Comparison of ENCODE assay signal across 13 cellular contexts in the genomic region with DNA sequence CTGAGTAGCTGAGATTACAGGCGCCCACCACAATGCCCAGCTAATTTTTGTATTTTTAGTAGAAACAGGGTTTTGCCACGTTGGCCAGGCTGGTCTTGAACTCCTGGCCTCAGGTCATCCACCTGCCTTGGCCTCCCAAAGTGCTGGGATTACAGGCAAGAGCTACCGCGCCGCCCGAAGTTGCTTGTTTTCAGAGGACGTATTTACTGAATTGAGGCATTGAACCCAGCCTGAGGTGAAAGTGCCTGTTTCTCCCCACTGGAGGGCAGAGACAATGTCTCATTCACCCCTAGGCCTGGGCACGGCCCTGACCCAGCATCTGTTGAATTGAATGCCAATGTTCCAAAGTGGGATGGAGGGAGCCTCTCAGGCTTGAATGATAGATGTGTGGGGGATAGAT. TPM values are rescaled to one million over a fixed set of nuclear protein-coding genes. Genes with fewer than 3 reads are reported as not detected.
DNase-seq lines count a peak whose midpoint lies in the region; ATAC-seq and TF ChIP-seq lines count a peak whose summit lies in the region.
"Not testable (repeated sequence)": the region's sequence is repeated elsewhere in the genome, so short reads cannot be mapped to it uniquely, and the experiment has no call there.
"Had no signal": no experiment of that assay in that cellular context is flagged by ENCODE, and none has a peak within 500 bp of the region (broad histone marks: within the 10 kb centered on the region; RNA-seq: fewer than 3 reads in every experiment).

No MANE protein-coding gene starts in this region.

- WGBS in hepatocyte (ENCODE audit: low lambda C conversion rate, missing lambda C conversion rate) = 91% methylated on average over 8 of the region's 8 CpGs
- 93% methylated on average over 8 of the region's 8 CpGs for whole genome bisulfite sequencing in mesenchymal stem cell

- H4K91ac ChIP-seq in mesenchymal stem cell (ENCODE audit: low read length) = peak overlapping the region; percentile 8

- H3K4me2 ChIP-seq in hepatocyte; mesenchymal stem cell (ENCODE audit: low read length, poor library complexity, severe bottlenecking): not testable (repeated sequence)

- H3K4me3 ChIP-seq in ascending aorta; hepatocyte; mesenchymal stem cell (ENCODE audit: insufficient read depth in 1 of 2, low read depth in 1 of 2, low read length in 2 of 2); upper lobe of right lung: not testable (repeated sequence)

- H2BK120ac ChIP-seq in mesenchymal stem cell (ENCODE audit: low read depth, low read length) = not testable (repeated sequence)

- POLR2A ChIA-PET in RWPE1 (lab: Yijun Ruan, JAX; ENCODE audit: low non-redundant PET) = interaction anchor here (1.5 kb wide), 1 partner anchor 10 kb away, joined by 5 read pairs; no protein-coding TSS in a partner anchor

- not testable (repeated sequence) for H3K27me3 ChIP-seq in ascending aorta; hepatocyte; mesenchymal stem cell (ENCODE audit: control insufficient read depth in 1 of 2, insufficient read depth in 1 of 2, low read length in 2 of 2); upper lobe of right lung

- not testable (repeated sequence) for H3K79me2 ChIP-seq in hepatocyte

- not testable (repeated sequence) for H3K36me3 ChIP-seq in ascending aorta; hepatocyte (replicated peaks; ENCODE audit: insufficient read depth, low read depth); mesenchymal stem cell (ENCODE audit: control insufficient read depth in 1 of 2, insufficient read depth in 2 of 2, low read depth in 1 of 2, low read length in 2 of 2); upper lobe of right lung

- H3K14ac ChIP-seq in mesenchymal stem cell (ENCODE audit: low read length in 2 of 2) = not testable (repeated sequence)

- not testable (repeated sequence) for H3K23ac ChIP-seq in mesenchymal stem cell (ENCODE audit: low read length in 2 of 2)

- peak overlapping the region in 1 of 2 experiments; percentile 38 for H3K4ac ChIP-seq in mesenchymal stem cell (ENCODE audit: low read depth in 1 of 2, low read length in 2 of 2)

- H2BK15ac ChIP-seq in mesenchymal stem cell (ENCODE audit: low read depth, poor library complexity, severe bottlenecking) = not testable (repeated sequence)

- H2AFZ ChIP-seq in hepatocyte; mesenchymal stem cell (ENCODE audit: low read depth, low read length): not testable (repeated sequence)

- intact Hi-C loops in ascending aorta (cut with DNase I) = not testable (repeated sequence)
- intact Hi-C loops in upper lobe of right lung (cut with DNase I) = loop anchor here (10.0 kb wide), 1 partner anchor 98 kb away; a partner anchor contains a TSS

- H3K4me1 ChIP-seq in ascending aorta (peaks cover 20 to 57% of the 10 kb centered on the region in 2 donors), hepatocyte (ENCODE audit: insufficient read depth) (peaks cover 28% of the 10 kb centered on the region), upper lobe of right lung (peaks cover 31% of the 10 kb centered on the region)
- H3K4me1 ChIP-seq in mesenchymal stem cell (ENCODE audit: control insufficient read depth, insufficient read depth, low read depth, low read length) = not testable (repeated sequence)

- DNase-seq in RWPE1 (ENCODE audit: low spot score); ascending aorta (ENCODE audit: low spot score in 2 of 2); epithelial cell of prostate (ENCODE audit: low read depth, low spot score); hepatocyte (ENCODE audit: low spot score); mesenchymal stem cell; upper lobe of right lung: not testable (repeated sequence)
- peak; percentile 88 for DNase-seq in putamen (ENCODE audit: low spot score)

- H4K20me1 ChIP-seq in hepatocyte (ENCODE audit: insufficient read depth, poor library complexity, severe bottlenecking) = not testable (repeated sequence)

- not testable (repeated sequence) for H2AK5ac ChIP-seq in mesenchymal stem cell (ENCODE audit: low read length, severe bottlenecking)

- ATAC-seq in upper lobe of right lung = not testable (repeated sequence)

- H3K79me1 ChIP-seq in mesenchymal stem cell (replicated peaks; ENCODE audit: low read length, poor library complexity, severe bottlenecking) = not testable (repeated sequence)

- H3K27ac ChIP-seq in C4-2B (peak overlapping the region; percentile 87; the same call in 1 of the 2 replicates), RWPE1 (peak overlapping the region; percentile 95), ascending aorta (peak overlapping the region; percentile 98 to 99), epithelial cell of prostate (peak overlapping the region; percentile 99), hepatocyte (peak overlapping the region; percentile 93), upper lobe of right lung (peak overlapping the region; percentile 63)
- H3K27ac ChIP-seq in mesenchymal stem cell (ENCODE audit: low read length, poor library complexity, severe bottlenecking) = not testable (repeated sequence)

- H2BK5ac ChIP-seq in mesenchymal stem cell (ENCODE audit: low read depth, low read length, poor library complexity, severe bottlenecking) = not testable (repeated sequence)

- not testable (repeated sequence) for H3K9me2 ChIP-seq in hepatocyte (replicated peaks; ENCODE audit: insufficient read depth)

- H3K9me3 ChIP-seq in ascending aorta; hepatocyte (ENCODE audit: low read depth); mesenchymal stem cell (ENCODE audit: control insufficient read depth, low read length); upper lobe of right lung: not testable (repeated sequence)

- CTCF ChIA-PET in RWPE1 (lab: Yijun Ruan, JAX) = interaction anchor here (1.0 kb wide), 1 partner anchor 25 kb away, joined by 3 read pairs; no protein-coding TSS in a partner anchor

- peak overlapping the region in 1 of 2 experiments; percentile 72 for H3K18ac ChIP-seq in mesenchymal stem cell (ENCODE audit: low read depth in 1 of 2, low read length in 2 of 2)

- not testable (repeated sequence) for H3K9ac ChIP-seq in mesenchymal stem cell (ENCODE audit: low read length)

- peak overlapping the region in 1 of 2 experiments; percentile 21 for H2BK12ac ChIP-seq in mesenchymal stem cell (ENCODE audit: low read length in 2 of 2)

- not testable (repeated sequence) for H4K8ac ChIP-seq in mesenchymal stem cell (ENCODE audit: low read length)

- TF ChIP-seq CTCF in C4-2B (conservative IDR thresholded peaks at IDR 0.05); RWPE1 (conservative IDR thresholded peaks at IDR 0.05; ENCODE audit: low read depth); ascending aorta (IDR thresholded peaks at IDR 0.05); hepatocyte (IDR thresholded peaks at IDR 0.05; ENCODE audit: poor library complexity); upper lobe of right lung (IDR thresholded peaks at IDR 0.05): not testable (repeated sequence)

RNA-seq across cellular contexts. Expression of a gene that starts 4.5 kb away (rescaled TPM):
- total RNA-seq in ascending aorta (320 TPM), hepatocyte (167 and 224 TPM in 2 replicates), upper lobe of right lung (281 TPM)
- 265 and 302 TPM in 2 replicates for polyA plus RNA-seq in hepatocyte
- 178 TPM for polyA plus RNA-seq in mesenchymal stem cell (2013, experiment 1 of 2)
- polyA plus RNA-seq in mesenchymal stem cell (2013, experiment 2 of 2) = 177 TPM

RNA-seq across cellular contexts. Expression of a gene that starts 26.5 kb away (rescaled TPM):
- total RNA-seq in ascending aorta = 45.8 TPM
- total RNA-seq in hepatocyte = 48.7 and 56.3 TPM in 2 replicates
- 140 and 145 TPM in 2 replicates for polyA plus RNA-seq in hepatocyte
- 87.9 TPM for polyA plus RNA-seq in mesenchymal stem cell (2013, experiment 1 of 2)
- 88.5 TPM for polyA plus RNA-seq in mesenchymal stem cell (2013, experiment 2 of 2)
- total RNA-seq in upper lobe of right lung = 65.4 TPM

RNA-seq across cellular contexts. Expression of a gene that starts 26.9 kb away (rescaled TPM):
- total RNA-seq in ascending aorta (73.7 TPM), hepatocyte (104 and 140 TPM in 2 replicates), upper lobe of right lung (55.9 TPM)
- polyA plus RNA-seq in hepatocyte = 166 and 179 TPM in 2 replicates
- polyA plus RNA-seq in mesenchymal stem cell (2013, experiment 1 of 2) = 44.9 TPM
- 43.4 TPM for polyA plus RNA-seq in mesenchymal stem cell (2013, experiment 2 of 2)

RNA-seq across cellular contexts. Expression of a gene that starts 36.0 kb away (rescaled TPM):
- not detected for total RNA-seq in ascending aorta
- 6.1 and 10.9 TPM in 2 replicates for total RNA-seq in hepatocyte
- 23.4 and 25.6 TPM in 2 replicates for polyA plus RNA-seq in hepatocyte
- polyA plus RNA-seq in mesenchymal stem cell (2013, experiment 1 of 2) = 5.1 TPM
- polyA plus RNA-seq in mesenchymal stem cell (2013, experiment 2 of 2) = 5.5 TPM
- 2.6 TPM for total RNA-seq in upper lobe of right lung
- polyA plus RNA-seq: CD8-positive, alpha-beta memory T cell had no signal

RNA-seq across cellular contexts. Expression of a gene that starts 59.9 kb away (rescaled TPM):
- total RNA-seq in ascending aorta (not detected), hepatocyte (0.33 TPM in 1 of 2 replicates, not detected in the other), upper lobe of right lung (0.64 TPM)
- 0.39 and 0.70 TPM in 2 replicates for polyA plus RNA-seq in hepatocyte
- not detected for polyA plus RNA-seq in mesenchymal stem cell (2013, experiment 1 of 2)
- polyA plus RNA-seq in mesenchymal stem cell (2013, experiment 2 of 2) = not detected
- total RNA-seq: activated B cell treated with CpG ODN at 0.5 μM for 24 hours; activated CD8-positive, alpha-beta memory T cell treated with anti-CD3 and anti-CD28 coated beads, Interleukin-2, amount 10 ng/mL, durations not matched to agents 7 days and 5 days; CD8-positive, alpha-beta memory T cell; colonic mucosa; PC-3 had no signal
- polyA plus RNA-seq: CD8-positive, alpha-beta memory T cell had no signal
